In the genomic region with DNA sequence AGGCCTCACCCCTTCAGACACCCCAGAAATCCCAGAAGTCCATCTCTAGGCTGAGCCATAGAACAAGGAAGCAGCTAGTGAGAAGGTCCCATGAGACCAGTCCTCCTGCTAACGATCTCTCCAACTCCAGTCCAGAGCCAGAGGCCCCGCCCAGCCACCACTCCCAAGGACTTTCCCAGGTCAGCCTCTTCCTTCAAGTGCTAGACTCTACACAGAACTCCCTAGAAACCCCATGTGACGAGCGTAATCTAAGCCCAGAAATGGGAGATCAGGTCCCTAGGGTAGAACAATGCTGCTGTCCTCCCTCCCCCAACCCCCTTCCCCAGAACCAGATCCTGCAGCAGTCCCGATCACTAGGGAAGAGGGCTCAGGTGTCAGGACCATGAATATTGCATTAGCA, we compare ENCODE assay signal across 12 cellular contexts. TPM values are rescaled to one million over a fixed set of nuclear protein-coding genes. Genes with fewer than 3 reads are reported as not detected.
DNase-seq lines count a peak whose midpoint lies in the region; ATAC-seq and TF ChIP-seq lines count a peak whose summit lies in the region.
"Had no signal": no experiment of that assay in that cellular context is flagged by ENCODE, and none has a peak within 500 bp of the region (broad histone marks: within the 10 kb centered on the region; RNA-seq: fewer than 3 reads in every experiment).

No MANE protein-coding gene starts in this region.

- peaks cover 29% of the 10 kb centered on the region for H3K4me1 Mint-ChIP-seq in GM23338
- H3K4me1 Mint-ChIP-seq: activated B cell treated with CpG ODN at 0.5 μM for 24 hours had no signal

- peaks cover 51% of the 10 kb centered on the region for H3K36me3 Mint-ChIP-seq in GM23338 (ENCODE audit: low read depth)

- ATAC-seq in GM23338: peak; percentile 37
- ATAC-seq in GM19328 (IDR thresholded peaks at IDR 0.05; ENCODE audit: unreplicated experiment): no peak

- no peak overlapping the region for H3K27ac ChIP-seq in GM23338 (ENCODE audit: low read depth)
- H3K27ac ChIP-seq in left ventricle myocardium inferior (replicated peaks): peak overlapping the region; percentile 63
- H3K27ac ChIP-seq: epithelial cell of prostate had no signal

- H3K27me3 ChIP-seq in GM23338 (ENCODE audit: insufficient read depth): no peaks in the 10 kb centered on the region
- no peaks in the 10 kb centered on the region for H3K27me3 ChIP-seq in left ventricle myocardium inferior (ENCODE audit: low read depth)

- peaks cover 2% of the 10 kb centered on the region for H3K27me3 Mint-ChIP-seq in GM23338 (ENCODE audit: insufficient read depth, low read depth, poor library complexity)
- H3K27me3 Mint-ChIP-seq: activated B cell treated with CpG ODN at 0.5 μM for 24 hours; activated naive CD8-positive, alpha-beta T cell treated with anti-CD3 and anti-CD28 coated beads for 36 hours; naive B cell had no signal

- H3K4me3 Mint-ChIP-seq in GM23338: peak overlapping the region; percentile 85
- H3K4me3 Mint-ChIP-seq: activated B cell treated with CpG ODN at 0.5 μM for 24 hours; activated naive CD8-positive, alpha-beta T cell treated with anti-CD3 and anti-CD28 coated beads for 36 hours; naive B cell had no signal

- H3K27ac Mint-ChIP-seq in GM23338: peak overlapping the region; percentile 80
- H3K27ac Mint-ChIP-seq: activated B cell treated with CpG ODN at 0.5 μM for 24 hours; activated naive CD8-positive, alpha-beta T cell treated with anti-CD3 and anti-CD28 coated beads for 36 hours had no signal

- H3K4me1 ChIP-seq in GM23338 (ENCODE audit: insufficient read depth) (peaks cover 19% of the 10 kb centered on the region), left ventricle myocardium inferior (peaks cover 50% of the 10 kb centered on the region)

- H3K9me2 ChIP-seq in GM23338 (ENCODE audit: insufficient read depth): no peaks in the 10 kb centered on the region

- H3K9me3 Mint-ChIP-seq in GM23338: no peaks in the 10 kb centered on the region
- H3K9me3 Mint-ChIP-seq: activated B cell treated with CpG ODN at 0.5 μM for 24 hours; activated naive CD8-positive, alpha-beta T cell treated with anti-CD3 and anti-CD28 coated beads for 36 hours; naive B cell had no signal

- peaks cover 15% of the 10 kb centered on the region for H3K36me3 ChIP-seq in GM23338 (ENCODE audit: insufficient read depth)
- peaks cover 69% of the 10 kb centered on the region for H3K36me3 ChIP-seq in left ventricle myocardium inferior

- 0 out of 2 replicates have a peak, but pooled peaks cover 5% of the 10 kb centered on the region for H3F3A ChIP-seq in GM23338 (replicated peaks; ENCODE audit: low read depth)

- DNase-seq in GM23338 (ENCODE audit: low spot score) (peak; percentile 39), NCI-H82 treated with DMSO at 0.1 percent for 48 hours (lab: John Stamatoyannopoulos, UW; ENCODE audit: unreplicated experiment) (peak; percentile 29), left ventricle myocardium inferior (peak; percentile 70), skeletal muscle cell (ENCODE audit: low read depth) (peak; percentile 24), NCI-H524 treated with DMSO at 0.1 percent for 48 hours (lab: John Stamatoyannopoulos, UW) (no peak), GOT3 (lab: John Stamatoyannopoulos, UW) (no peak), NCI-H1930 (lab: John Stamatoyannopoulos, UW) (no peak)
- DNase-seq: activated B cell treated with CpG ODN at 0.5 μM for 24 hours; activated naive CD8-positive, alpha-beta T cell treated with anti-CD3 and anti-CD28 coated beads for 36 hours; naive B cell had no signal

- peaks cover 25% of the 10 kb centered on the region for H3K79me2 ChIP-seq in GM23338 (replicated peaks; ENCODE audit: insufficient read depth)

- H4K20me1 ChIP-seq in GM23338 (replicated peaks; ENCODE audit: insufficient read depth): peaks cover 12% of the 10 kb centered on the region

- intact Hi-C loops in left ventricle myocardium inferior (cut with micrococcal nuclease): no loop called here

- TF ChIP-seq CTCF in GM23338 (conservative IDR thresholded peaks at IDR 0.05; ENCODE audit: low read depth in 2 of 2) (no peak), left ventricle myocardium inferior (IDR thresholded peaks at IDR 0.05; ENCODE audit: borderline replicate concordance) (no peak)

- H3K9me3 ChIP-seq in left ventricle myocardium inferior (replicated peaks): no peaks in the 10 kb centered on the region

- peak overlapping the region; percentile 85 for H3K4me2 ChIP-seq in GM23338

- peak overlapping the region; percentile 59 for H3K4me3 ChIP-seq in GM23338
- H3K4me3 ChIP-seq in left ventricle myocardium inferior: peak overlapping the region; percentile 65
- no peak overlapping the region for H3K4me3 ChIP-seq in skeletal muscle cell (ENCODE audit: low read depth, low read length)

- H2AFZ ChIP-seq in GM23338: no peak overlapping the region

TF ChIP-seq in GM23338, 12 proteins besides CTCF, POLR2A, EP300 and RAD21:
- TF ChIP-seq ZNF114 (CRISPR knock-in tag; IDR thresholded peaks at IDR 0.05) (no peak), NANOG (IDR thresholded peaks at IDR 0.05; ENCODE audit: borderline replicate concordance) (no peak), JUNB (IDR thresholded peaks at IDR 0.05; ENCODE audit: unreplicated experiment) (no peak), STAT1 (IDR thresholded peaks at IDR 0.05; ENCODE audit: unreplicated experiment) (no peak), EZH2 (IDR thresholded peaks at IDR 0.05; ENCODE audit: low read depth, unreplicated experiment) (no peak)

RNA-seq across cellular contexts. Expression of a gene that starts 6.9 kb away (rescaled TPM):
- total RNA-seq in GM23338 (2014; rRNA removed; shearing (Covaris generic)): 131 and 145 TPM in 2 replicates
- 108 and 126 TPM in 2 replicates for polyA plus RNA-seq in GM23338 (2016; fragmentation: Nextera tagmentation; extraction: Ambion mirVana)
- total RNA-seq in left ventricle myocardium inferior: 201 TPM

RNA-seq across cellular contexts. Expression of a gene that starts 30.0 kb away (rescaled TPM):
- 0.24 and 0.89 TPM in 2 replicates for total RNA-seq in GM23338 (2014; rRNA removed; shearing (Covaris generic))
- polyA plus RNA-seq in GM23338 (2016; fragmentation: Nextera tagmentation; extraction: Ambion mirVana): 0.50 and 0.70 TPM in 2 replicates
- total RNA-seq in left ventricle myocardium inferior: 2.3 TPM

RNA-seq across cellular contexts. Expression of a gene that starts 48.2 kb away (rescaled TPM):
- 4.6 TPM in 2 replicates for total RNA-seq in GM23338 (2014; rRNA removed; shearing (Covaris generic))
- polyA plus RNA-seq in GM23338 (2016; fragmentation: Nextera tagmentation; extraction: Ambion mirVana): 3.7 and 3.8 TPM in 2 replicates
- 0.82 TPM for total RNA-seq in left ventricle myocardium inferior

RNA-seq across cellular contexts. Expression of a gene that starts 48.3 kb away (rescaled TPM):
- 41.3 and 41.6 TPM in 2 replicates for total RNA-seq in GM23338 (2014; rRNA removed; shearing (Covaris generic))
- 35.2 and 42.6 TPM in 2 replicates for polyA plus RNA-seq in GM23338 (2016; fragmentation: Nextera tagmentation; extraction: Ambion mirVana)
- 2.9 TPM for total RNA-seq in left ventricle myocardium inferior

Comparison
In these comparisons a context has a peak if more than half of its experiments do, and no peak if none do; other contexts are left out.
1. DNase-seq: peak in GM23338 (single experiment), NCI-H82 treated with DMSO at 0.1 percent for 48 hours (single experiment), left ventricle myocardium inferior (single experiment) and skeletal muscle cell (single experiment); none in NCI-H524 treated with DMSO at 0.1 percent for 48 hours (single experiment), GOT3 (single experiment) and NCI-H1930 (0 of 2).